29 cellular contexts compared by ENCODE assay signal in genomic region chrX:96861661-96862060, GRCh38. TPM values are rescaled to one million over a fixed set of nuclear protein-coding genes. Genes with fewer than 3 reads are reported as not detected.
DNase-seq lines count a peak whose midpoint lies in the region; ATAC-seq, FAIRE-seq and TF ChIP-seq lines count a peak whose summit lies in the region.
"Had no signal": no experiment of that assay in that cellular context is flagged by ENCODE, and none has a peak within 500 bp of the region (broad histone marks: within the 10 kb centered on the region; RNA-seq: fewer than 3 reads in every experiment).

No MANE protein-coding gene starts in this region.

- H3K27ac ChIP-seq in small intestine (ENCODE audit: low read depth in 1 of 2, low read length in 1 of 2) (no peak overlapping the region), right atrium auricular region (no peak overlapping the region)
- H3K27ac ChIP-seq: cardiac muscle cell, heart right ventricle, prostate gland, SK-N-MC, thyroid gland had no signal

- no peaks in the 10 kb centered on the region for H3K9me3 ChIP-seq in small intestine (ENCODE audit: control insufficient read depth, low read depth)
- no peaks in the 10 kb centered on the region for H3K9me3 ChIP-seq in right atrium auricular region
- H3K9me3 ChIP-seq: heart right ventricle, mucosa of descending colon, prostate gland, thyroid gland had no signal

- H3K36me3 Mint-ChIP-seq in nephron progenitor cell (ENCODE audit: low read depth) = no peaks in the 10 kb centered on the region

- ATAC-seq in GM19351 (IDR thresholded peaks at IDR 0.05; ENCODE audit: unreplicated experiment) = peak; percentile 22
- ATAC-seq in HG02571 (IDR thresholded peaks at IDR 0.05; ENCODE audit: unreplicated experiment) = peak; percentile 31
- peak; percentile 41 for ATAC-seq in HG03342 (IDR thresholded peaks at IDR 0.05; ENCODE audit: unreplicated experiment)
- ATAC-seq: activated CD8-positive, alpha-beta T cell treated with anti-CD3 and anti-CD28 coated beads, Interleukin-2, amount 10 ng/mL, durations not matched to agents 7 days and 5 days; heart right ventricle had no signal

- H3K4me1 ChIP-seq in small intestine (ENCODE audit: control insufficient read depth in 2 of 2, insufficient read depth in 1 of 2, low read depth in 1 of 2, low read length in 1 of 2) (no peaks in the 10 kb centered on the region), right atrium auricular region (no peaks in the 10 kb centered on the region)
- H3K4me1 ChIP-seq: prostate gland, thyroid gland had no signal

- no peak for FAIRE-seq in small intestine (lab: Jason Lieb, UNC)
- FAIRE-seq: endothelial cell of umbilical vein, HTR-8/SVneo had no signal

- H3K27me3 ChIP-seq in small intestine (ENCODE audit: control insufficient read depth in 2 of 2, insufficient read depth in 2 of 2, low read length in 2 of 2) (no peaks in the 10 kb centered on the region), right atrium auricular region (no peaks in the 10 kb centered on the region)
- H3K27me3 ChIP-seq: cardiac muscle cell, heart right ventricle, thyroid gland had no signal

- TF ChIP-seq CTCF in nephron progenitor cell (IDR thresholded peaks at IDR 0.05) (no peak), right atrium auricular region (IDR thresholded peaks at IDR 0.05) (no peak)

- H3K36me3 ChIP-seq in small intestine (ENCODE audit: control insufficient read depth in 2 of 2, insufficient read depth in 2 of 2, low read length in 2 of 2) = no peaks in the 10 kb centered on the region
- no peaks in the 10 kb centered on the region for H3K36me3 ChIP-seq in right atrium auricular region
- H3K36me3 ChIP-seq: cardiac muscle cell, heart right ventricle, prostate gland, thyroid gland had no signal

- no peaks in the 10 kb centered on the region for H3K27me3 Mint-ChIP-seq in nephron progenitor cell (ENCODE audit: low read depth, poor library complexity)
- H3K27me3 Mint-ChIP-seq: CD4-positive, alpha-beta T cell; dendritic cell treated with granulocyte-macrophage colony-stimulating factor and Interleukin-4, amounts not matched to agents 40 ng/mL and 50 ng/mL, for 4 days had no signal

- H3K9me3 Mint-ChIP-seq in nephron progenitor cell = no peaks in the 10 kb centered on the region
- H3K9me3 Mint-ChIP-seq: CD4-positive, alpha-beta T cell; dendritic cell treated with granulocyte-macrophage colony-stimulating factor and Interleukin-4, amounts not matched to agents 40 ng/mL and 50 ng/mL, for 4 days had no signal

- H3K4me3 ChIP-seq in small intestine (ENCODE audit: low read depth in 1 of 2, low read length in 2 of 2) (no peak overlapping the region), right atrium auricular region (no peak overlapping the region)
- H3K4me3 ChIP-seq: cardiac muscle cell, heart right ventricle, mucosa of descending colon, prostate gland, SK-N-MC, thyroid gland had no signal

- 84 to 94% (median 89%) methylated on average over 4 of the region's 4 CpGs for WGBS in small intestine, 3 donors

- DNase-seq in nephron progenitor cell = no peak
- DNase-seq in small intestine = no peak
- DNase-seq in NCI-H2227 (lab: John Stamatoyannopoulos, UW; ENCODE audit: unreplicated experiment) = no peak
- DNase-seq in right atrium auricular region (ENCODE audit: low spot score) = no peak
- DNase-seq: activated CD4-positive, CD25-positive, alpha-beta regulatory T cell; activated CD8-positive, alpha-beta T cell treated with anti-CD3 and anti-CD28 coated beads, Interleukin-2, amount 10 ng/mL, durations not matched to agents 7 days and 5 days; activated naive CD4-positive, alpha-beta T cell; activated T-cell treated with anti-CD3 and anti-CD28 coated beads, Interleukin-2, amount 50 U/mL, for 1 hour; CD4-positive, alpha-beta T cell; DMS79; heart right ventricle; Karpas-422; mucosa of descending colon; NCI-H2029 treated with DMSO at 0.1 percent for 48 hours; NCI-H510A treated with DMSO at 0.1 percent for 48 hours; stimulated activated CD4-positive, alpha-beta T cell treated with anti-CD3 and anti-CD28 coated beads, Interleukin-1b, Interleukin-23, amount 100 ng/mL, for 48 hours; stimulated activated naive CD4-positive, alpha-beta T cell treated with Interleukin-2 at 50 U/mL for 16 hours; T-helper 9 cell; thyroid gland had no signal

- H3K4me1 Mint-ChIP-seq in nephron progenitor cell = no peaks in the 10 kb centered on the region

- H3K4me3 Mint-ChIP-seq in nephron progenitor cell = no peak overlapping the region
- H3K4me3 Mint-ChIP-seq: activated CD8-positive, alpha-beta T cell treated with anti-CD3 and anti-CD28 coated beads, Interleukin-2, amount 10 ng/mL, durations not matched to agents 7 days and 5 days; CD4-positive, alpha-beta T cell; dendritic cell treated with granulocyte-macrophage colony-stimulating factor and Interleukin-4, amounts not matched to agents 40 ng/mL and 50 ng/mL, for 4 days had no signal

- H3K27ac Mint-ChIP-seq in nephron progenitor cell = peak overlapping the region; percentile 30
- H3K27ac Mint-ChIP-seq: activated CD8-positive, alpha-beta T cell treated with anti-CD3 and anti-CD28 coated beads, Interleukin-2, amount 10 ng/mL, durations not matched to agents 7 days and 5 days; CD4-positive, alpha-beta T cell; dendritic cell treated with granulocyte-macrophage colony-stimulating factor and Interleukin-4, amounts not matched to agents 40 ng/mL and 50 ng/mL, for 4 days had no signal

RNA-seq across cellular contexts. Expression of gene RPA4, which starts 22.0 kb away (rescaled TPM):
- under 1 TPM in 1 of 3 donors, not detected in 2; 0.12 TPM for polyA plus RNA-seq in small intestine
- total RNA-seq in right atrium auricular region = under 1 TPM in 1 of 2 donors, not detected in 1; 0.35 TPM
- total RNA-seq: H4 had no signal
